In genomic region chr1:30718636-30719405, GRCh38 we compare ENCODE assay signal across 8 cellular contexts. TPM values are rescaled to one million over a fixed set of nuclear protein-coding genes. Genes with fewer than 3 reads are reported as not detected.
DNase-seq lines count a peak whose midpoint lies in the region; ATAC-seq and TF ChIP-seq lines count a peak whose summit lies in the region.

No MANE protein-coding gene starts in this region.

- H2AFZ ChIP-seq in GM23248: peak overlapping the region; percentile 85

- intact Hi-C loops in posterior cingulate gyrus (cut with DNase I): loop anchor here (1.0 kb wide), 1 partner anchor 60 kb away; no protein-coding TSS in a partner anchor

- no peaks in the 10 kb centered on the region for H3K9me3 ChIP-seq in GM23248 (ENCODE audit: low read depth)
- no peaks in the 10 kb centered on the region for H3K9me3 ChIP-seq in cardiac muscle cell (ENCODE audit: low read depth)
- no peaks in the 10 kb centered on the region for H3K9me3 ChIP-seq in upper lobe of left lung

- H3K9me3 Mint-ChIP-seq in activated naive CD8-positive, alpha-beta T cell treated with anti-CD3 and anti-CD28 coated beads, Interleukin-2, amount 10 ng/mL, durations not matched to agents 7 days and 5 days: peaks cover 3% of the 10 kb centered on the region

- H3K79me2 ChIP-seq in GM23248 (ENCODE audit: insufficient read depth): no peaks in the 10 kb centered on the region

- no peaks in the 10 kb centered on the region for H3K4me1 ChIP-seq in GM23248 (ENCODE audit: insufficient read depth)
- no peaks in the 10 kb centered on the region for H3K4me1 ChIP-seq in cardiac muscle cell (ENCODE audit: low read depth)
- H3K4me1 ChIP-seq in upper lobe of left lung: peaks cover 7 to 11% (median 8%) of the 10 kb centered on the region in 4 donors

- TF ChIP-seq CTCF in cardiac muscle cell (IDR thresholded peaks at IDR 0.05; ENCODE audit: low read depth, low read length) (peak; percentile 81), upper lobe of left lung (IDR thresholded peaks at IDR 0.05) (peak; percentile 98 to 100 (median 100))

- H4K20me1 ChIP-seq in GM23248 (ENCODE audit: insufficient read depth): no peaks in the 10 kb centered on the region

- H3K4me1 Mint-ChIP-seq in activated naive CD8-positive, alpha-beta T cell treated with anti-CD3 and anti-CD28 coated beads, Interleukin-2, amount 10 ng/mL, durations not matched to agents 7 days and 5 days: peaks cover 11% of the 10 kb centered on the region

- no peaks in the 10 kb centered on the region for H3F3A ChIP-seq in GM23248 (ENCODE audit: insufficient read depth)

- H3K27ac ChIP-seq in GM23248 (peak overlapping the region; percentile 92), cardiac muscle cell (peak overlapping the region; percentile 80), upper lobe of left lung (peak overlapping the region; percentile 95 to 100 (median 97))

- H3K4me2 ChIP-seq in GM23248 (ENCODE audit: unreplicated experiment): peak overlapping the region; percentile 86

- H3K4me3 ChIP-seq in GM23248 (peak overlapping the region; percentile 73), cardiac muscle cell (peak overlapping the region; percentile 37), upper lobe of left lung (peak overlapping the region; percentile 39 to 61 (median 56))

- H3K36me3 ChIP-seq in GM23248 (ENCODE audit: low read depth): no peaks in the 10 kb centered on the region
- H3K36me3 ChIP-seq in cardiac muscle cell: no peaks in the 10 kb centered on the region
- no peaks in the 10 kb centered on the region for H3K36me3 ChIP-seq in upper lobe of left lung

- peak overlapping the region; percentile 88 for H3K9ac ChIP-seq in GM23248

- peak overlapping the region; percentile 85 for H3K4me3 Mint-ChIP-seq in activated naive CD8-positive, alpha-beta T cell treated with anti-CD3 and anti-CD28 coated beads, Interleukin-2, amount 10 ng/mL, durations not matched to agents 7 days and 5 days

- WGBS in GM23248 (ENCODE audit: low coverage in 1 of 2, low lambda C conversion rate in 2 of 2, missing lambda C conversion rate in 2 of 2), 2 experiments: 2 to 3% methylated on average over 48 to 55 of the region's 66 CpGs
- 0% methylated on average over 7 to 23 of the region's 66 CpGs for whole genome bisulfite sequencing in upper lobe of left lung, 2 donors

- peak; percentile 99 for DNase-seq in GDM1 (lab: John Stamatoyannopoulos, UW)
- DNase-seq in GM23248: peak; percentile 99
- DNase-seq in LHCN-M2 (ENCODE audit: low read depth): peak; percentile 95
- DNase-seq in SKM-1 treated with dmso at 0.1 percent for 144 hours (lab: John Stamatoyannopoulos, UW; ENCODE audit: unreplicated experiment): peak; percentile 96
- peak; percentile 92 for DNase-seq in activated naive CD8-positive, alpha-beta T cell treated with anti-CD3 and anti-CD28 coated beads, Interleukin-2, amount 10 ng/mL, durations not matched to agents 7 days and 5 days
- peak; percentile 74 to 84 for DNase-seq in cardiac muscle cell (ENCODE audit: low read depth in 1 of 2, low spot score in 1 of 2)
- peak in 6 of 10 donors; percentile 81 to 90 (median 89) for DNase-seq in posterior cingulate gyrus
- DNase-seq in upper lobe of left lung: peak; percentile 92 to 98

- H3K27ac Mint-ChIP-seq in activated naive CD8-positive, alpha-beta T cell treated with anti-CD3 and anti-CD28 coated beads, Interleukin-2, amount 10 ng/mL, durations not matched to agents 7 days and 5 days: peak overlapping the region; percentile 93

- H3K9me2 ChIP-seq in GM23248 (ENCODE audit: insufficient read depth): no peaks in the 10 kb centered on the region

- peak in 1 of 4 donors; percentile 69 for TF ChIP-seq EP300 in upper lobe of left lung (IDR thresholded peaks at IDR 0.05)

- peak; percentile 63 for ATAC-seq in activated naive CD8-positive, alpha-beta T cell treated with anti-CD3 and anti-CD28 coated beads, Interleukin-2, amount 10 ng/mL, durations not matched to agents 7 days and 5 days (ENCODE audit: low read depth)
- peak; percentile 93 to 94 for ATAC-seq in upper lobe of left lung (ENCODE audit: low FRiP score in 2 of 2)

- H3K27me3 Mint-ChIP-seq in activated naive CD8-positive, alpha-beta T cell treated with anti-CD3 and anti-CD28 coated beads, Interleukin-2, amount 10 ng/mL, durations not matched to agents 7 days and 5 days: no peaks in the 10 kb centered on the region

- POLR2A ChIA-PET in activated naive CD8-positive, alpha-beta T cell treated with anti-CD3 and anti-CD28 coated beads, Interleukin-2, amount 10 ng/mL, durations not matched to agents 7 days and 5 days (lab: Charles Lee): interaction anchor here (0.6 to 2.5 kb wide), 16 partner anchors 9 to 1224 kb away, joined by 3 to 34 read pairs (median 4); partner anchors contain the start of gene LAPTM5

- in situ Hi-C loops in GM23248 (cut with MboI): loop anchor here (25.0 kb wide), 1 partner anchor 1482 kb away; the partner anchor contains the start of genes MECR and PTPRU

- H3K27me3 ChIP-seq in GM23248 (replicated peaks; ENCODE audit: insufficient read depth) (no peaks in the 10 kb centered on the region), cardiac muscle cell (no peaks in the 10 kb centered on the region), upper lobe of left lung (no peaks in the 10 kb centered on the region)

- H3K36me3 Mint-ChIP-seq in activated naive CD8-positive, alpha-beta T cell treated with anti-CD3 and anti-CD28 coated beads, Interleukin-2, amount 10 ng/mL, durations not matched to agents 7 days and 5 days: no peaks in the 10 kb centered on the region

- peak in 3 of 4 donors; percentile 71 to 90 (median 77) for TF ChIP-seq POLR2A in upper lobe of left lung (IDR thresholded peaks at IDR 0.05)

RNA-seq across cellular contexts. Expression of gene MATN1, which starts 4.6 kb away (rescaled TPM):
- total RNA-seq in GM23248 (2014; rRNA removed; shearing (Covaris generic)): 0.32 TPM in 1 of 2 replicates, not detected in the other
- 0.11 TPM in 1 of 2 replicates, not detected in the other for polyA plus RNA-seq in GM23248 (2016; fragmentation: Nextera tagmentation; extraction: Ambion mirVana)
- total RNA-seq in LHCN-M2 (2014; rRNA removed): 0.06 and 0.32 TPM in 2 replicates
- 0.05 TPM for polyA plus RNA-seq in LHCN-M2 (2012)
- under 1 TPM in 1 of 2 experiments, not detected in 1; 0.26 TPM for total RNA-seq in activated naive CD8-positive, alpha-beta T cell treated with anti-CD3 and anti-CD28 coated beads, Interleukin-2, amount 10 ng/mL, durations not matched to agents 7 days and 5 days
- total RNA-seq in cardiac muscle cell: 0.28 and 0.36 TPM in 2 replicates
- polyA plus RNA-seq in cardiac muscle cell: 1.4 TPM in 1 of 2 replicates, not detected in the other
- under 1 TPM in 1 of 6 donors, not detected in 5; 0.15 TPM for total RNA-seq in upper lobe of left lung

RNA-seq across cellular contexts. Expression of gene LAPTM5, which starts 38.8 kb away (rescaled TPM):
- total RNA-seq in GM23248 (2014; rRNA removed; shearing (Covaris generic)): not detected in 2 replicates
- polyA plus RNA-seq in GM23248 (2016; fragmentation: Nextera tagmentation; extraction: Ambion mirVana) (0.36 and 0.74 TPM in 2 replicates), cardiac muscle cell (0.10 and 3.1 TPM in 2 replicates)
- total RNA-seq in LHCN-M2 (2014; rRNA removed) (1.2 and 1.3 TPM in 2 replicates), cardiac muscle cell (0.11 and 0.45 TPM in 2 replicates), upper lobe of left lung (100 to 1,000 TPM; 148 to 624 (median 225) TPM)
- polyA plus RNA-seq in LHCN-M2 (2012): 4.3 TPM
- total RNA-seq in activated naive CD8-positive, alpha-beta T cell treated with anti-CD3 and anti-CD28 coated beads, Interleukin-2, amount 10 ng/mL, durations not matched to agents 7 days and 5 days: 100 to 1,000 TPM; 474 to 485 TPM

Comparison
In these comparisons a context has a peak if more than half of its experiments do, and no peak if none do; other contexts are left out.
1. Peak in every context shown above with its lines: DNase-seq, ATAC-seq, H3K4me3 ChIP-seq and H3K27ac ChIP-seq.
2. RNA of gene LAPTM5, which starts 38.8 kb away (total RNA-seq): 474 to 485 TPM in activated naive CD8-positive, alpha-beta T cell treated with anti-CD3 and anti-CD28 coated beads, Interleukin-2, amount 10 ng/mL, durations not matched to agents 7 days and 5 days and 148 to 624 TPM in upper lobe of left lung; 1.2 to 1.3 TPM in LHCN-M2, 0.11 to 0.45 TPM in cardiac muscle cell and not detected in GM23248; every median in the first group is over 10 times any median in the second.